8 cellular contexts compared by ENCODE assay signal in the genomic region with DNA sequence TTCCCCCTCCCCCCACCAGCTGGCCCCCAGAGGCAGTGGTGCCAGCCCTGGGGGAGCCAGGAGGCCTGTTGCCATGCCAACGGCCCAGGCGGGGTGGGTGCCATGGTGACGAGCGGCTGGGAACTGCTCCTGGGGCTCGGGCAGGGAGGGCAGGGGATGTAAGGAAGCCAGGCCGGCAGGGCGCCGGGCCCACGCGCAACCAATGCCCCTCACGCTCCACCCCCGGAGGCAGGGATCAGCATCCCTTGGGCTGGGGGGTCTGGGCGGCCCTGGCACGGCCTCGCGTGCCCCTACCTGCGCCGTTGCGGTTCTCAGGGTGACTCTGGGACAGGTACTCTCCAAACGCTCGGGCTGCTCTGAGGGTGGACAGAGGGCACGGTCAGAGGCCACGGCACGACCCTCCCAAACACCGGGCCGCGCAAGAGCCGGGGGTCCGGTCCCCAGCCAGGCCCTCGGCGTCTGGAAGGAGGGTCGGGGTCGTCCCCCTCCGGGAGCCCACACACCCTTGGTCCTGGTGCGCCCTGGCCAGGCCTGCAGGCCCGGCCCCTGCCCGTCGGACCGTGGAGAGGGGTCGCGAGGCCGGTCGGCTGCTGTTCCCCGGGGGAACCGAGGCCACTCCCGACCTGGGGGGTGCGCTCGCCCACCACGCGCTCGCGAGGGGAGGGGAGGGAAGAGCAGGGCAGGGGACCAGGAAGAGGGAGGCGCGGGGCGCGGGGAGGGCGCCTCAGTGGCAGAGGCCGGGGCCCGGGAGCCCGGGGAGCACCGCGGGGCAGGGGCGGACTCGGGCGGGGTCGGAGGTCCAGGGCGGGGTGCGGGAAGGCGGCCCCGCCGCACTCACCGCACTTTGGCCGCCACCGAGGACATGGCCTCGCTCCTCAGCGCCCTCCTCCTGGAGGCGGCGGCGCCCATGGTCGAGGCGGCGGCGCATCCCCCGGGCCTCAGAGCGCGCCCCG. TPM values are rescaled to one million over a fixed set of nuclear protein-coding genes. Genes with fewer than 3 reads are reported as not detected.
DNase-seq lines count a peak whose midpoint lies in the region; ATAC-seq and TF ChIP-seq lines count a peak whose summit lies in the region.

No MANE protein-coding gene starts in this region.

- no peak for TF ChIP-seq CTCF in lower leg skin (IDR thresholded peaks at IDR 0.05)

- H3K4me3 ChIP-seq in lower leg skin (ENCODE audit: low read depth, poor library complexity, severe bottlenecking) = peak overlapping the region; percentile 46

- no peak for TF ChIP-seq POLR2A in lower leg skin (IDR thresholded peaks at IDR 0.05)

- ATAC-seq in GM21576 (IDR thresholded peaks at IDR 0.05; ENCODE audit: unreplicated experiment) (peak; percentile 1), GM18498 (IDR thresholded peaks at IDR 0.05; ENCODE audit: unreplicated experiment) (no peak)

- intact Hi-C loops in lower leg skin (cut with DNase I; ENCODE audit: low total_unique reads) = loop anchor here (5.0 kb wide), 1 partner anchor 154 kb away; no protein-coding TSS in a partner anchor

- 7% methylated on average over 67 of the region's 87 CpGs; no CpG with 5 or more reads in 1 of the 2 donors for WGBS in lower leg skin, 2 donors

- H3K27ac ChIP-seq in cingulate gyrus (ENCODE audit: low read depth, low read length) (peak overlapping the region; percentile 81), temporal lobe (ENCODE audit: low read depth, low read length) (peak overlapping the region; percentile 57)

- DNase-seq in DMS 273 treated with DMSO at 0.1 percent for 48 hours (lab: John Stamatoyannopoulos, UW) = peak; percentile 20
- peak; percentile 86 for DNase-seq in NCI-H69 (lab: John Stamatoyannopoulos, UW)
- DNase-seq in lower leg skin (ENCODE audit: low spot score in 2 of 2) = peak in 1 of 2 donors; percentile 89
- no peak for DNase-seq in SKM-1 treated with dmso at 0.1 percent for 144 hours (lab: John Stamatoyannopoulos, UW; ENCODE audit: unreplicated experiment)

RNA-seq across cellular contexts. Expression of gene NSMF, which starts 0.7 kb away (rescaled TPM):
- total RNA-seq in lower leg skin = 10 to 100 TPM; 18.6 to 41.8 (median 24.3) TPM
- total RNA-seq in temporal lobe = 57.0 TPM

RNA-seq across cellular contexts. Expression of gene ENTPD8, which starts 17.3 kb away (rescaled TPM):
- not detected for total RNA-seq in lower leg skin
- not detected for total RNA-seq in temporal lobe

RNA-seq across cellular contexts. Expression of gene NOXA1, which starts 35.3 kb away (rescaled TPM):
- total RNA-seq in lower leg skin (1 to 10 TPM; 3.1 to 5.6 (median 4.4) TPM), temporal lobe (2.0 TPM)

RNA-seq across cellular contexts. Expression of gene EXD3, which starts 35.5 kb away (rescaled TPM):
- total RNA-seq in lower leg skin (10 to 100 TPM; 13.8 to 25.7 (median 17.7) TPM), temporal lobe (14.0 TPM)
